Comparison of ENCODE assay signal across 16 cellular contexts in genomic region chr12:115481141-115481540, GRCh38.
DNase-seq lines count a peak whose midpoint lies in the region; ATAC-seq, FAIRE-seq and TF ChIP-seq lines count a peak whose summit lies in the region.
"Had no signal": no experiment of that assay in that cellular context is flagged by ENCODE, and none has a peak within 500 bp of the region (broad histone marks: within the 10 kb centered on the region; RNA-seq: fewer than 3 reads in every experiment).

No MANE protein-coding gene starts in this region.

- H3K27ac Mint-ChIP-seq in glutamatergic neuron (ENCODE audit: unreplicated experiment) = no peak overlapping the region
- H3K27ac Mint-ChIP-seq: H9 had no signal

- H3K9me3 ChIP-seq in A549 (peaks cover 13% of the 10 kb centered on the region; the same call in 1 of the 3 replicates), left ventricle myocardium inferior (replicated peaks) (peaks cover 11% of the 10 kb centered on the region)
- H3K9me3 ChIP-seq: Peyer's patch had no signal

- no peak for TF ChIP-seq POLR2A in A549 (IDR thresholded peaks at IDR 0.05; ENCODE audit: low read length)

- no peaks in the 10 kb centered on the region for H3K27me3 Mint-ChIP-seq in glutamatergic neuron (ENCODE audit: unreplicated experiment)

- no peak overlapping the region for H3K27ac ChIP-seq in A549
- no peak overlapping the region for H3K27ac ChIP-seq in left ventricle myocardium inferior (replicated peaks)
- H3K27ac ChIP-seq: Peyer's patch had no signal

- no peaks in the 10 kb centered on the region for H3K4me1 Mint-ChIP-seq in glutamatergic neuron (ENCODE audit: low read depth, unreplicated experiment)

- no peak for TF ChIP-seq RAD21 in A549 (conservative IDR thresholded peaks at IDR 0.05 in 1 of 2, IDR thresholded peaks at IDR 0.05 in 1 of 2)

- ATAC-seq in A549 (peak; percentile 47 to 48; a peak in 3 of 6 replicates), GM18868 (IDR thresholded peaks at IDR 0.05; ENCODE audit: unreplicated experiment) (peak; percentile 73), HG02571 (IDR thresholded peaks at IDR 0.05; ENCODE audit: unreplicated experiment) (peak; percentile 58), GM18870 (IDR thresholded peaks at IDR 0.05; ENCODE audit: unreplicated experiment) (no peak)

- no peak overlapping the region for H3K4me3 Mint-ChIP-seq in glutamatergic neuron (ENCODE audit: unreplicated experiment)
- H3K4me3 Mint-ChIP-seq: H9 had no signal

- H3K9me3 Mint-ChIP-seq in glutamatergic neuron (ENCODE audit: unreplicated experiment) = no peaks in the 10 kb centered on the region

- POLR2A ChIA-PET in A549 (lab: Yijun Ruan, JAX) = no interaction called here

- intact Hi-C loops in left ventricle myocardium inferior (cut with micrococcal nuclease) = no loop called here

- H3K36me3 Mint-ChIP-seq in glutamatergic neuron (ENCODE audit: unreplicated experiment) = peaks cover 6% of the 10 kb centered on the region

- H3K4me1 ChIP-seq in A549 = no peaks in the 10 kb centered on the region
- H3K4me1 ChIP-seq in left ventricle myocardium inferior = no peaks in the 10 kb centered on the region
- H3K4me1 ChIP-seq: Peyer's patch had no signal

- TF ChIP-seq CTCF in A549 (IDR thresholded peaks at IDR 0.05) (no peak), left ventricle myocardium inferior (IDR thresholded peaks at IDR 0.05; ENCODE audit: borderline replicate concordance) (no peak), glutamatergic neuron (IDR thresholded peaks at IDR 0.05; ENCODE audit: partially characterized antibody, unreplicated experiment) (no peak)

- no peak overlapping the region for H3K4me2 ChIP-seq in A549

- H3K27me3 ChIP-seq in left ventricle myocardium inferior (ENCODE audit: low read depth) = peaks cover 21% of the 10 kb centered on the region
- H3K27me3 ChIP-seq: Peyer's patch had no signal

- H3K4me3 ChIP-seq in A549 (no peak overlapping the region), left ventricle myocardium inferior (no peak overlapping the region)
- H3K4me3 ChIP-seq: Peyer's patch had no signal

- TF ChIP-seq EP300 in A549 (IDR thresholded peaks at IDR 0.05) = no peak

- 65% methylated on average over 2 of the region's 2 CpGs for WGBS in A549 (ENCODE audit: missing lambda C conversion rate)

- H3K36me3 ChIP-seq in left ventricle myocardium inferior = no peaks in the 10 kb centered on the region
- H3K36me3 ChIP-seq: Peyer's patch had no signal

- CTCF ChIA-PET in A549 (lab: Yijun Ruan, JAX) = interaction anchor here (1.3 kb wide), 1 partner anchor 12 kb away, joined by 5 read pairs; no protein-coding TSS in a partner anchor

- FAIRE-seq in A549 (lab: Jason Lieb, UNC) = no peak

- DNase-seq in A549 (ENCODE audit: low read depth in 1 of 2, low spot score in 1 of 2) (no peak), M059J (ENCODE audit: low read depth) (peak; percentile 17), left ventricle myocardium inferior (no peak), glutamatergic neuron (no peak), DMS153 treated with DMSO at 0.1 percent for 48 hours (lab: John Stamatoyannopoulos, UW; ENCODE audit: unreplicated experiment) (no peak)
- DNase-seq: activated CD4-positive, alpha-beta T cell treated with anti-CD3 and anti-CD28 coated beads for 1 hour; central memory CD4-positive, alpha-beta T cell; COR-L47; H9; kidney glomerular epithelial cell; NCI-H1417 treated with DMSO at 0.1 percent for 48 hours; NCI-H524 treated with DMSO at 0.1 percent for 48 hours; Peyer's patch had no signal

TF ChIP-seq in A549, 52 proteins besides CTCF, POLR2A, EP300 and RAD21:
- no peak for TF ChIP-seq SREBF2 (IDR thresholded peaks at IDR 0.05)
- no peak for TF ChIP-seq TFCP2L1 (CRISPR knock-in tag; IDR thresholded peaks at IDR 0.05)
- TF ChIP-seq KDM5A (IDR thresholded peaks at IDR 0.05) = no peak
- no peak for TF ChIP-seq RNF2 (IDR thresholded peaks at IDR 0.05; ENCODE audit: borderline replicate concordance, low read depth)
- no peak for TF ChIP-seq CEBPB (IDR thresholded peaks at IDR 0.05)
- no peak for TF ChIP-seq RFX5 (IDR thresholded peaks at IDR 0.05)
- no peak for TF ChIP-seq HES2 (IDR thresholded peaks at IDR 0.05)
- TF ChIP-seq CBX8 (IDR thresholded peaks at IDR 0.05) = no peak
- TF ChIP-seq GATA3 (IDR thresholded peaks at IDR 0.05; ENCODE audit: borderline replicate concordance) = no peak
- TF ChIP-seq ZNF302 (CRISPR knock-in tag; IDR thresholded peaks at IDR 0.05) = no peak
- TF ChIP-seq CHD4 (IDR thresholded peaks at IDR 0.05; ENCODE audit: borderline replicate concordance) = no peak
- no peak for TF ChIP-seq BCL3 (IDR thresholded peaks at IDR 0.05)
- no peak for TF ChIP-seq MYC (IDR thresholded peaks at IDR 0.05; ENCODE audit: borderline replicate concordance, low read length)
- no peak for TF ChIP-seq FOXS1 (CRISPR knock-in tag; IDR thresholded peaks at IDR 0.05)
- no peak for TF ChIP-seq CHD2 (IDR thresholded peaks at IDR 0.05; ENCODE audit: low read length, partially characterized antibody)
- TF ChIP-seq NPAS2 (CRISPR knock-in tag; IDR thresholded peaks at IDR 0.05; ENCODE audit: borderline replicate concordance) = no peak
- TF ChIP-seq HEYL (CRISPR knock-in tag; IDR thresholded peaks at IDR 0.05) = no peak
- TF ChIP-seq FOSB (CRISPR knock-in tag; IDR thresholded peaks at IDR 0.05) = no peak
- no peak for TF ChIP-seq JUN (IDR thresholded peaks at IDR 0.05)
- TF ChIP-seq E2F6 (IDR thresholded peaks at IDR 0.05; ENCODE audit: borderline replicate concordance, low read depth) = no peak
